1 cellular context compared by ENCODE assay signal in genomic region chr1:70431317-70431716, GRCh38.
TF ChIP-seq lines count a peak whose summit lies in the region.

No MANE protein-coding gene starts in this region.

TF ChIP-seq in HepG2, 621 proteins besides CTCF, POLR2A, EP300 and RAD21 (continued from another document):
- no peak for TF ChIP-seq ZNF704 (CRISPR knock-in tag; IDR thresholded peaks at IDR 0.05; ENCODE audit: borderline replicate concordance)
- no peak for TF ChIP-seq SAFB2 (CRISPR knock-in tag; IDR thresholded peaks at IDR 0.05; ENCODE audit: borderline replicate concordance, low read depth)
